Comparison of ENCODE assay signal across 8 cellular contexts in genomic region chr2:191638079-191638801, GRCh38. TPM values are rescaled to one million over a fixed set of nuclear protein-coding genes. Genes with fewer than 3 reads are reported as not detected.
DNase-seq lines count a peak whose midpoint lies in the region; ATAC-seq and TF ChIP-seq lines count a peak whose summit lies in the region.

No MANE protein-coding gene starts in this region.

- H3K4me1 ChIP-seq in endodermal cell (ENCODE audit: control insufficient read depth, insufficient read depth, low read length) (peaks cover 15% of the 10 kb centered on the region), sigmoid colon (peaks cover 0 to 3% (median 0%) of the 10 kb centered on the region in 4 donors)

- TF ChIP-seq CTCF in endodermal cell (conservative IDR thresholded peaks at IDR 0.05): no peak
- TF ChIP-seq CTCF in endothelial cell (IDR thresholded peaks at IDR 0.05; ENCODE audit: unreplicated experiment): no peak
- TF ChIP-seq CTCF in sigmoid colon (IDR thresholded peaks at IDR 0.05): no peak

- peak; percentile 11 for ATAC-seq in GM21390 (IDR thresholded peaks at IDR 0.05; ENCODE audit: unreplicated experiment)
- peak; percentile 63 for ATAC-seq in stimulated activated memory B cell treated with anti-CD40 and anti-IgM and Interleukin-4, amounts not matched to agents 10 μg/mL and 1 μg/mL and 100 μg/mL, for 72 hours

- H3K9me3 ChIP-seq in endodermal cell (ENCODE audit: control insufficient read depth, low read length): no peaks in the 10 kb centered on the region
- H3K9me3 ChIP-seq in sigmoid colon: no peaks in the 10 kb centered on the region

- no peak for TF ChIP-seq POLR2A in sigmoid colon (IDR thresholded peaks at IDR 0.05)

- H3K36me3 ChIP-seq in endodermal cell (ENCODE audit: control insufficient read depth, insufficient read depth, low read length): no peaks in the 10 kb centered on the region
- no peaks in the 10 kb centered on the region for H3K36me3 ChIP-seq in sigmoid colon

- DNase-seq in DMS79 (lab: John Stamatoyannopoulos, UW): peak; percentile 5
- DNase-seq in NCI-H526 treated with DMSO at 0.1 percent for 48 hours (lab: John Stamatoyannopoulos, UW): peak; percentile 58
- DNase-seq in endodermal cell: peak; percentile 51
- no peak for DNase-seq in globus pallidus (ENCODE audit: low spot score)
- DNase-seq in endothelial cell (ENCODE audit: low spot score): no peak
- no peak for DNase-seq in sigmoid colon

- H3K4me1 Mint-ChIP-seq in endodermal cell (peaks cover 28% of the 10 kb centered on the region), endothelial cell (ENCODE audit: unreplicated experiment) (peaks cover 9% of the 10 kb centered on the region)
- H3K4me1 Mint-ChIP-seq in stimulated activated memory B cell treated with anti-CD40 and anti-IgM and Interleukin-4, amounts not matched to agents 10 μg/mL and 1 μg/mL and 100 μg/mL, for 72 hours: peaks cover 52% of the 10 kb centered on the region

- H3K36me3 Mint-ChIP-seq in endodermal cell (ENCODE audit: low read depth) (no peaks in the 10 kb centered on the region), endothelial cell (ENCODE audit: low read depth, unreplicated experiment) (no peaks in the 10 kb centered on the region)
- no peaks in the 10 kb centered on the region for H3K36me3 Mint-ChIP-seq in stimulated activated memory B cell treated with anti-CD40 and anti-IgM and Interleukin-4, amounts not matched to agents 10 μg/mL and 1 μg/mL and 100 μg/mL, for 72 hours

- intact Hi-C loops in sigmoid colon (cut with DNase I): no loop called here

- H3K27me3 Mint-ChIP-seq in endodermal cell (ENCODE audit: insufficient read depth) (peaks cover 37% of the 10 kb centered on the region), endothelial cell (ENCODE audit: unreplicated experiment) (no peaks in the 10 kb centered on the region)
- H3K27me3 Mint-ChIP-seq in stimulated activated memory B cell treated with anti-CD40 and anti-IgM and Interleukin-4, amounts not matched to agents 10 μg/mL and 1 μg/mL and 100 μg/mL, for 72 hours: no peaks in the 10 kb centered on the region

- WGBS in endodermal cell (ENCODE audit: insufficient coverage in 1 of 2, insufficient read length in 1 of 2), 2 experiments: 47 to 82% methylated on average over 4 to 6 of the region's 6 CpGs
- 25 to 53% methylated on average over 6 of the region's 6 CpGs for WGBS in sigmoid colon, 2 donors

- H3K4me3 Mint-ChIP-seq in endodermal cell (no peak overlapping the region), endothelial cell (ENCODE audit: unreplicated experiment) (no peak overlapping the region)
- H3K4me3 Mint-ChIP-seq in stimulated activated memory B cell treated with anti-CD40 and anti-IgM and Interleukin-4, amounts not matched to agents 10 μg/mL and 1 μg/mL and 100 μg/mL, for 72 hours: peak overlapping the region; percentile 49

- no peak for TF ChIP-seq EP300 in sigmoid colon (IDR thresholded peaks at IDR 0.05)

- H3K27ac ChIP-seq in endodermal cell (ENCODE audit: low read depth, low read length): no peak overlapping the region
- peak overlapping the region in 1 of 4 donors; percentile 3 for H3K27ac ChIP-seq in sigmoid colon

- no peak overlapping the region for H3K9ac ChIP-seq in endodermal cell (ENCODE audit: extremely low read depth, low read length, poor library complexity, severe bottlenecking)

- H3K9me3 Mint-ChIP-seq in endodermal cell: no peaks in the 10 kb centered on the region
- no peaks in the 10 kb centered on the region for H3K9me3 Mint-ChIP-seq in stimulated activated memory B cell treated with anti-CD40 and anti-IgM and Interleukin-4, amounts not matched to agents 10 μg/mL and 1 μg/mL and 100 μg/mL, for 72 hours
- no peaks in the 10 kb centered on the region for H3K9me3 Mint-ChIP-seq in endothelial cell (ENCODE audit: unreplicated experiment)

- H3K4me3 ChIP-seq in endodermal cell (ENCODE audit: low read length) (peak overlapping the region; percentile 35), sigmoid colon (no peak overlapping the region)

- peaks cover 19% of the 10 kb centered on the region for H3K27me3 ChIP-seq in endodermal cell (ENCODE audit: control insufficient read depth, insufficient read depth, low read length, poor library complexity, severe bottlenecking)
- no peaks in the 10 kb centered on the region for H3K27me3 ChIP-seq in sigmoid colon

- H3K27ac Mint-ChIP-seq in endodermal cell: peak overlapping the region; percentile 42
- peak overlapping the region; percentile 87 for H3K27ac Mint-ChIP-seq in stimulated activated memory B cell treated with anti-CD40 and anti-IgM and Interleukin-4, amounts not matched to agents 10 μg/mL and 1 μg/mL and 100 μg/mL, for 72 hours
- no peak overlapping the region for H3K27ac Mint-ChIP-seq in endothelial cell (ENCODE audit: unreplicated experiment)

RNA-seq across cellular contexts. Expression of gene NABP1, which starts 39.7 kb away (rescaled TPM):
- total RNA-seq in endodermal cell: 1 to 10 TPM; 5.8 to 8.7 TPM
- polyA plus RNA-seq in endodermal cell (2013, experiment 1 of 2): 2.7 TPM
- 1.7 TPM for polyA plus RNA-seq in endodermal cell (2013, experiment 2 of 2)
- 20.5 TPM for total RNA-seq in endothelial cell (ENCODE audit: unreplicated experiment)
- total RNA-seq in sigmoid colon: 10 to 100 TPM in 2 of 4 donors, 1 to 10 TPM in 2; 8.2 to 12.7 (median 9.8) TPM
- polyA plus RNA-seq in sigmoid colon: 10 to 100 TPM in 1 of 3 donors, 1 to 10 TPM in 2; 4.2 to 15.4 (median 8.6) TPM

Comparison
In these comparisons a context has a peak if more than half of its experiments do, and no peak if none do; other contexts are left out.
1. DNase-seq: peak in DMS79 (single experiment), NCI-H526 treated with DMSO at 0.1 percent for 48 hours (single experiment) and endodermal cell (single experiment); none in globus pallidus (single experiment), endothelial cell (single experiment) and sigmoid colon (single experiment).